Comparison of ENCODE assay signal across 8 cellular contexts in the genomic region with DNA sequence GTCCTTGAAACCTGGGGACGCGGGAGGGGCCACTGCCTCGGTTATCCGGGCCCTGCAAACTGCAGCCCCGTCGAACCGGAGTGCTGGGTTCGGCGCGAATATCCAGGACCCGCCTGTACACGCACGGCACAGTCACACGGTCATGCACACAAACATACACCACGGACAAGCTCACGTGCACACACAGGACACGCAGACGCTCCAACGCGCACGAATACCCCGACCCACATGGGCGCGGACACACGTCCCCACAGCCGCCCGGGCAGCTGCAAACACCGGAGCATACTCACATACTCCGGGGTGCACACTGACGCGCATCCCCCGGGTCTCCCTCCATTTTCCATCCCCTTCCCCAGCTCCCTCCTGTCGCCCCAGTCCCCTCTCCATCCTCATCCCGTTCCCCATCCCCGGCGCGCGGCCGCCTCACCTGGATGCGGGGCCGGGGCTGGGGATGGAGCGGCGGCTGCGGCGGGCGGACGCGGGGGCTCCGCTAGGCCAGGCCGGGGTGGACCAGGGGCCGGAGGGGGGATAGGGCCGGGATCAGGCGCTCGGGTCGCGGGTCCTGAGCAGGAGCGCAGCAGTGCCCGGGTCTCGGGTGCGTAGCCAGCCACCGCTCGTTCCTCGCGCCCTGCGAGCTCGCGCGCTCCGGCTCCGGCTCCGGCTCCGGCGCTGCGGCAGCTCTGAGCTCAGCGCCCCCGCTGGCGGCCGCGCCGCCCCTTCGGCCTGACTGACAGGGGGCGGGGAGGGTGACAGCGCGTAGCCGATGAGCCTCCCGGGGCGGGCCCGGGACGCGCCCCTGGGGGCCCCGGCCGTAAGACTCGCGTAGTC. TPM values are rescaled to one million over a fixed set of nuclear protein-coding genes. Genes with fewer than 3 reads are reported as not detected.
DNase-seq lines count a peak whose midpoint lies in the region; ATAC-seq, FAIRE-seq and TF ChIP-seq lines count a peak whose summit lies in the region.

A gene with protein sequence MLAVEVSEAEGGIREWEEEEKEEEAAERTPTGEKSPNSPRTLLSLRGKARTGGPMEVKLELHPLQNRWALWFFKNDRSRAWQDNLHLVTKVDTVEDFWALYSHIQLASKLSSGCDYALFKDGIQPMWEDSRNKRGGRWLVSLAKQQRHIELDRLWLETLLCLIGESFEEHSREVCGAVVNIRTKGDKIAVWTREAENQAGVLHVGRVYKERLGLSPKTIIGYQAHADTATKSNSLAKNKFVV (plus strand): TSS at position 823 of the 828 bp plus-strand sequence. CDS start 12,113 bp downstream, outside the sequence.
A gene (minus strand): TSS at position 682 of the 828 bp plus-strand sequence. CDS start 880 bp downstream, outside the sequence.

- H3K4me3 ChIP-seq in epithelial cell of proximal tubule (ENCODE audit: low read depth, low read length) (peak within 1 kb of the TSS; percentile 50), upper lobe of left lung (peak within 1 kb of the TSS in 3 of 4 donors; percentile 26 to 42 (median 32))

- H3K4me1 ChIP-seq in upper lobe of left lung = peaks cover 12 to 18% (median 13%) of the 10 kb centered on the region in 4 donors

- no peaks in the 10 kb centered on the region for H3K36me3 Mint-ChIP-seq in natural killer cell treated with Interleukin-12 subunit alpha and Interleukin-12 subunit beta and Interleukin-15 and Interleukin-18, amount 100 ng/mL, for 72 hours

- H3K27ac Mint-ChIP-seq in natural killer cell treated with Interleukin-12 subunit alpha and Interleukin-12 subunit beta and Interleukin-15 and Interleukin-18, amount 100 ng/mL, for 72 hours = no peak within 1 kb of the TSS

- TF ChIP-seq EP300 in upper lobe of left lung (IDR thresholded peaks at IDR 0.05) = no peak

- peaks cover 2% of the 10 kb centered on the region for H3K9me3 Mint-ChIP-seq in natural killer cell treated with Interleukin-12 subunit alpha and Interleukin-12 subunit beta and Interleukin-15 and Interleukin-18, amount 100 ng/mL, for 72 hours

- WGBS in upper lobe of left lung, 2 donors = 1 to 4% methylated on average over 12 to 57 of the region's 94 CpGs

- peaks cover 46 to 70% of the 10 kb centered on the region in 2 donors for H3K27me3 Mint-ChIP-seq in natural killer cell treated with Interleukin-12 subunit alpha and Interleukin-12 subunit beta and Interleukin-15 and Interleukin-18, amount 100 ng/mL, for 72 hours

- in situ Hi-C loops in KBM-7 (cut with MboI; ENCODE audit: low pct_unique_long_range_greater_than_20kb, low sequenced_read_pairs) = no loop called here

- no peak within 1 kb of the TSS for H3K27ac ChIP-seq in upper lobe of left lung

- TF ChIP-seq CTCF in epithelial cell of proximal tubule (conservative IDR thresholded peaks at IDR 0.05; ENCODE audit: low read depth, low read length) = peak; percentile 11
- TF ChIP-seq CTCF in upper lobe of left lung (IDR thresholded peaks at IDR 0.05) = no peak

- peak; percentile 84 to 90 for ATAC-seq in natural killer cell treated with Interleukin-12 subunit alpha and Interleukin-12 subunit beta and Interleukin-15 and Interleukin-18, amount 100 ng/mL, for 72 hours
- peak in 1 of 2 donors; percentile 70 for ATAC-seq in upper lobe of left lung (ENCODE audit: low FRiP score in 2 of 2)

- no peaks in the 10 kb centered on the region for H3K9me3 ChIP-seq in upper lobe of left lung

- peak within 1 kb of the TSS; percentile 19 for H3K4me3 Mint-ChIP-seq in natural killer cell treated with Interleukin-12 subunit alpha and Interleukin-12 subunit beta and Interleukin-15 and Interleukin-18, amount 100 ng/mL, for 72 hours

- peak; percentile 90 for FAIRE-seq in HTR-8/SVneo (lab: Jason Lieb, UNC)

- H3K27me3 ChIP-seq in upper lobe of left lung = peaks cover 0 to 43% (median 23%) of the 10 kb centered on the region in 4 donors

- peaks cover 7 to 17% of the 10 kb centered on the region in 2 donors for H3K4me1 Mint-ChIP-seq in natural killer cell treated with Interleukin-12 subunit alpha and Interleukin-12 subunit beta and Interleukin-15 and Interleukin-18, amount 100 ng/mL, for 72 hours (ENCODE audit: low read depth in 2 of 2)

- no peaks in the 10 kb centered on the region for H3K36me3 ChIP-seq in upper lobe of left lung

- TF ChIP-seq POLR2A in upper lobe of left lung (IDR thresholded peaks at IDR 0.05) = no peak

- DNase-seq in SIG-M5 treated with dmso at 0.1 percent for 504 hours (lab: John Stamatoyannopoulos, UW; ENCODE audit: unreplicated experiment) = peak; percentile 46
- DNase-seq in SIG-M5 (lab: John Stamatoyannopoulos, UW) = no peak
- peak; percentile 60 for DNase-seq in HTR-8/SVneo (ENCODE audit: insufficient read length, low spot score)
- DNase-seq in activated CD4-positive, CD25-positive, alpha-beta regulatory T cell treated with anti-CD3 and anti-CD28 coated beads, Interleukin-2, amount 50 U/mL, for 72 hours = peak; percentile 33
- DNase-seq in epithelial cell of proximal tubule (ENCODE audit: low read depth) = no peak
- peak; percentile 70 for DNase-seq in natural killer cell treated with Interleukin-12 subunit alpha and Interleukin-12 subunit beta and Interleukin-15 and Interleukin-18, amount 100 ng/mL, for 72 hours (ENCODE audit: low spot score)
- DNase-seq in upper lobe of left lung = peak in 1 of 2 donors; percentile 90
- no peak for DNase-seq in KBM-7

RNA-seq across cellular contexts. Expression of the first gene that starts in this region (rescaled TPM):
- total RNA-seq in epithelial cell of proximal tubule = not detected in 2 replicates
- total RNA-seq in natural killer cell treated with Interleukin-12 subunit alpha and Interleukin-12 subunit beta and Interleukin-15 and Interleukin-18, amount 100 ng/mL, for 72 hours = not detected
- total RNA-seq in upper lobe of left lung = not detected

RNA-seq across cellular contexts. Expression of the second gene that starts in this region (rescaled TPM):
- total RNA-seq in epithelial cell of proximal tubule = 0.17 TPM in 1 of 2 replicates, not detected in the other
- not detected for total RNA-seq in natural killer cell treated with Interleukin-12 subunit alpha and Interleukin-12 subunit beta and Interleukin-15 and Interleukin-18, amount 100 ng/mL, for 72 hours
- not detected for total RNA-seq in upper lobe of left lung

Comparison
In these comparisons a context has a peak if more than half of its experiments do, and no peak if none do; other contexts are left out.
1. DNase-seq: peak in SIG-M5 treated with dmso at 0.1 percent for 504 hours (single experiment), HTR-8/SVneo (single experiment) and activated CD4-positive, CD25-positive, alpha-beta regulatory T cell treated with anti-CD3 and anti-CD28 coated beads, Interleukin-2, amount 50 U/mL, for 72 hours (single experiment); none in SIG-M5 (single experiment), epithelial cell of proximal tubule (single experiment) and KBM-7 (single experiment).
2. Peak in DNase-seq and ATAC-seq in natural killer cell treated with Interleukin-12 subunit alpha and Interleukin-12 subunit beta and Interleukin-15 and Interleukin-18, amount 100 ng/mL, for 72 hours; RNA of the genes that start here not detected or under 1 TPM.